Comparison of ENCODE assay signal across 1 cellular context in the genomic region with DNA sequence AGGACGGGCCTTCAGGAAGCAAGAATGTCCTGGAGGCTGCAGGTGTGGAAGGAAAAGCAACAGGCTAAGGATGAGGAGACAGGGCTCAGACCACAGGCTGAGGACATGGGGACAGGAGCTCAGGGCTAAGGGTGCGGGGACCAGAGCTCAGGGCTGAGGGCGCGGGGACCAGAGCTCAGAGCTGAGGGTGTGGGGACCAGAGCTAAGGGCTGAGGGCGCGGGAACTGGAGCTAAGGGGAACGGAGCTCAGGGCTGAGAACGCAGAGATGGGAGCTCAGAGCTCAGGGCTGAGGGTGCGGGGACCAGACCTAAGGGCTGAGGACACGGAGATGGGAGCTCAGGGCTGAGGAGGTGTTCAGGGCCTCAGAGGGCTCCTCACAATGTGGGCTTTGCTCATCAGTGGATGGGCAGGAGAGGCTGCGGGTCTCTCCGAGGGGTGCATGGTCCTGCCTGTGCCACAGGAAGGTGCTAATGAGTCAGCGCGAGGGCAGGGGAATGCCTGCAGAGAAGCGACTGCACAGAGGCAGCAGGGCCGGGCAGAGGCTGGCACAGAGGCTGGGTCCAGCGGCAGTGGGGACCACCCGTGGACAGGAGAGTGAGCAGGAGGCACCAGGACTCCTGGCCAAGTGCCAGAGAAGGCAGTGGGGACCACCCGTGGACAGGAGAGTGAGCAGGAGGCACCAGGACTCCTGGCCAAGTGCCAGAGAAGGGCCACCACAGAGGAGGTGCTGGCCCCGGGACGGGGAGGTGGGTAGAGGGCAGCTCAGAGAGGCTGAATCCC.
TF ChIP-seq lines count a peak whose summit lies in the region.

No MANE protein-coding gene starts in this region.

TF ChIP-seq in GM23338, 12 proteins besides CTCF, POLR2A, EP300 and RAD21:
- no peak for TF ChIP-seq ZNF114 (CRISPR knock-in tag; IDR thresholded peaks at IDR 0.05)
